Comparison of ENCODE assay signal across 9 cellular contexts in genomic region chr6:45697605-45698004, GRCh38.
DNase-seq lines count a peak whose midpoint lies in the region; ATAC-seq and TF ChIP-seq lines count a peak whose summit lies in the region.
"Had no signal": no experiment of that assay in that cellular context is flagged by ENCODE, and none has a peak within 500 bp of the region (broad histone marks: within the 10 kb centered on the region; RNA-seq: fewer than 3 reads in every experiment).

No MANE protein-coding gene starts in this region.

- peaks cover 7% of the 10 kb centered on the region for H3K4me1 Mint-ChIP-seq in stimulated activated effector memory CD8-positive, alpha-beta T cell treated with anti-CD3 and anti-CD28 coated beads, Interleukin-12 subunit alpha, Interleukin-12 subunit beta, amount 100 ng/mL, for 72 hours

- intact Hi-C loops in left cardiac atrium (cut with DNase I) = no loop called here

- H3K4me3 Mint-ChIP-seq in stimulated activated effector memory CD8-positive, alpha-beta T cell treated with anti-CD3 and anti-CD28 coated beads, Interleukin-12 subunit alpha, Interleukin-12 subunit beta, amount 100 ng/mL, for 72 hours = no peak overlapping the region
- H3K4me3 Mint-ChIP-seq: T-helper 1 cell treated with Interleukin-12 subunit alpha and Interleukin-12 subunit beta and Interleukin-4 antibody, amounts not matched to agents 30 μg/mL and 1 μg/mL, for 36 hours had no signal

- no peak overlapping the region for H3K4me3 ChIP-seq in astrocyte of the spinal cord (ENCODE audit: low read depth, low read length)

- no peak overlapping the region for H3K27ac Mint-ChIP-seq in stimulated activated effector memory CD8-positive, alpha-beta T cell treated with anti-CD3 and anti-CD28 coated beads, Interleukin-12 subunit alpha, Interleukin-12 subunit beta, amount 100 ng/mL, for 72 hours
- H3K27ac Mint-ChIP-seq: T-helper 1 cell treated with Interleukin-12 subunit alpha and Interleukin-12 subunit beta and Interleukin-4 antibody, amounts not matched to agents 30 μg/mL and 1 μg/mL, for 36 hours had no signal

- peak; percentile 94 for DNase-seq in astrocyte of the spinal cord (ENCODE audit: low read depth, low spot score)
- no peak for DNase-seq in stimulated activated effector memory CD8-positive, alpha-beta T cell treated with anti-CD3 and anti-CD28 coated beads, Interleukin-12 subunit alpha, Interleukin-12 subunit beta, amount 100 ng/mL, for 72 hours (ENCODE audit: low spot score in 2 of 2)
- DNase-seq in DMS53 treated with DMSO at 0.1 percent for 48 hours (lab: John Stamatoyannopoulos, UW; ENCODE audit: unreplicated experiment) = no peak
- DNase-seq in hypothalamus (lab: John Stamatoyannopoulos, UW) = no peak
- no peak for DNase-seq in left cardiac atrium

- no peak for TF ChIP-seq CTCF in astrocyte of the spinal cord (IDR thresholded peaks at IDR 0.05; ENCODE audit: low read depth, low read length)

- no peaks in the 10 kb centered on the region for H3K36me3 Mint-ChIP-seq in stimulated activated effector memory CD8-positive, alpha-beta T cell treated with anti-CD3 and anti-CD28 coated beads, Interleukin-12 subunit alpha, Interleukin-12 subunit beta, amount 100 ng/mL, for 72 hours

- H3K9me3 Mint-ChIP-seq in stimulated activated effector memory CD8-positive, alpha-beta T cell treated with anti-CD3 and anti-CD28 coated beads, Interleukin-12 subunit alpha, Interleukin-12 subunit beta, amount 100 ng/mL, for 72 hours = no peaks in the 10 kb centered on the region
- H3K9me3 Mint-ChIP-seq: T-helper 1 cell treated with Interleukin-12 subunit alpha and Interleukin-12 subunit beta and Interleukin-4 antibody, amounts not matched to agents 30 μg/mL and 1 μg/mL, for 36 hours had no signal

- in situ Hi-C loops in astrocyte of the spinal cord (cut with HindIII; ENCODE audit: low sequenced_read_pairs) = no loop called here

- ATAC-seq in GM19455 (IDR thresholded peaks at IDR 0.05; ENCODE audit: unreplicated experiment) (peak; percentile 65), HG03565 (IDR thresholded peaks at IDR 0.05; ENCODE audit: unreplicated experiment) (peak; percentile 91), left cardiac atrium (no peak), HG03108 (IDR thresholded peaks at IDR 0.05; ENCODE audit: unreplicated experiment) (no peak)
- ATAC-seq in stimulated activated effector memory CD8-positive, alpha-beta T cell treated with anti-CD3 and anti-CD28 coated beads, Interleukin-12 subunit alpha, Interleukin-12 subunit beta, amount 100 ng/mL, for 72 hours = peak; percentile 31

Comparison
In these comparisons a context has a peak if more than half of its experiments do, and no peak if none do; other contexts are left out.
1. ATAC-seq: peak in GM19455 (single experiment), HG03565 (single experiment) and stimulated activated effector memory CD8-positive, alpha-beta T cell treated with anti-CD3 and anti-CD28 coated beads, Interleukin-12 subunit alpha, Interleukin-12 subunit beta, amount 100 ng/mL, for 72 hours (single experiment); none in left cardiac atrium (0 of 2) and HG03108 (single experiment).